22 cellular contexts compared by ENCODE assay signal in genomic region chr17:13477180-13477611, GRCh38.
DNase-seq lines count a peak whose midpoint lies in the region; ATAC-seq, FAIRE-seq and TF ChIP-seq lines count a peak whose summit lies in the region.
"Had no signal": no experiment of that assay in that cellular context is flagged by ENCODE, and none has a peak within 500 bp of the region (broad histone marks: within the 10 kb centered on the region; RNA-seq: fewer than 3 reads in every experiment).

No MANE protein-coding gene starts in this region.

- H3K4me1 ChIP-seq in HEK293 (ENCODE audit: control insufficient read depth, insufficient read depth, low read length) (peaks cover 19% of the 10 kb centered on the region), small intestine (ENCODE audit: control insufficient read depth in 2 of 2, insufficient read depth in 1 of 2, low read depth in 1 of 2, low read length in 1 of 2) (no peaks in the 10 kb centered on the region)
- H3K4me1 ChIP-seq: adrenal gland, left ventricle myocardium inferior, transverse colon had no signal

- no peaks in the 10 kb centered on the region for H3K36me3 ChIP-seq in HEK293 (ENCODE audit: control insufficient read depth in 2 of 2, insufficient read depth in 1 of 2, low read length in 2 of 2)
- no peaks in the 10 kb centered on the region for H3K36me3 ChIP-seq in small intestine (ENCODE audit: control insufficient read depth in 2 of 2, insufficient read depth in 2 of 2, low read length in 2 of 2)
- H3K36me3 ChIP-seq: adrenal gland, left ventricle myocardium inferior, SJCRH30, transverse colon had no signal

- ATAC-seq in GM21381 (IDR thresholded peaks at IDR 0.05; ENCODE audit: unreplicated experiment): no peak
- ATAC-seq: activated CD4-positive, CD25-positive, alpha-beta regulatory T cell treated with anti-CD3 and anti-CD28 coated beads, Interleukin-2, amount 50 U/mL, for 24 hours had no signal

- POLR2A ChIA-PET in HEK293 (lab: Yijun Ruan, JAX): no interaction called here

- H3K27ac ChIP-seq in HEK293 (ENCODE audit: extremely low read depth, low read depth, low read length): no peak overlapping the region
- no peak overlapping the region for H3K27ac ChIP-seq in small intestine (ENCODE audit: low read depth in 1 of 2, low read length in 1 of 2)
- H3K27ac ChIP-seq: adrenal gland, left ventricle myocardium inferior, SJCRH30, transverse colon had no signal

- TF ChIP-seq CTCF in HEK293 (tag by site-specific recombination; IDR thresholded peaks at IDR 0.05) (no peak), fibroblast of pulmonary artery (IDR thresholded peaks at IDR 0.05; ENCODE audit: low read length, missing control alignments) (no peak)

- DNase-seq in AG08395 (ENCODE audit: low spot score): peak; percentile 20
- peak; percentile 83 for DNase-seq in amniotic epithelial cell (ENCODE audit: low read depth)
- DNase-seq in fibroblast of pulmonary artery (ENCODE audit: low read depth): peak; percentile 39
- no peak for DNase-seq in frontal cortex (ENCODE audit: low spot score in 2 of 2)
- DNase-seq in HK-2 (ENCODE audit: unreplicated experiment): no peak
- DNase-seq in small intestine: no peak
- DNase-seq: ACHN; adrenal gland; CD4-positive, alpha-beta memory T cell; DMS79 treated with DMSO at 0.1 percent for 48 hours; KG1; left ventricle myocardium inferior; NCI-H1105; NCI-H526 treated with DMSO at 0.1 percent for 48 hours; retina; SJCRH30; stimulated activated naive CD4-positive, alpha-beta T cell; transverse colon had no signal

- FAIRE-seq in frontal cortex (lab: Jason Lieb, UNC) (no peak), small intestine (lab: Jason Lieb, UNC) (no peak)
- FAIRE-seq: endometrium had no signal

- H3K4me3 ChIP-seq in HEK293 (ENCODE audit: low read depth, low read length): no peak overlapping the region
- H3K4me3 ChIP-seq in fibroblast of pulmonary artery (replicated peaks; ENCODE audit: low read depth, low read length): no peak overlapping the region
- H3K4me3 ChIP-seq in small intestine (ENCODE audit: low read depth in 1 of 2, low read length in 2 of 2): no peak overlapping the region
- H3K4me3 ChIP-seq: adrenal gland, left ventricle myocardium inferior, SJCRH30, transverse colon had no signal

- H3K27me3 ChIP-seq in small intestine (ENCODE audit: control insufficient read depth in 2 of 2, insufficient read depth in 2 of 2, low read length in 2 of 2): no peaks in the 10 kb centered on the region
- H3K27me3 ChIP-seq: adrenal gland, SJCRH30, transverse colon had no signal

- H3K9me3 ChIP-seq in HEK293 (ENCODE audit: control insufficient read depth, insufficient read depth, low read depth, low read length) (no peaks in the 10 kb centered on the region), small intestine (ENCODE audit: control insufficient read depth, low read depth) (no peaks in the 10 kb centered on the region)

- CTCF ChIA-PET in HEK293 (lab: Yijun Ruan, JAX): no interaction called here

TF ChIP-seq in HEK293, 187 proteins besides CTCF, POLR2A, EP300 and RAD21 (continues in another document):
- TF ChIP-seq PRDM6 (tag by site-specific recombination; IDR thresholded peaks at IDR 0.05): peak; percentile 44
- TF ChIP-seq ZBTB21 (tag by site-specific recombination; IDR thresholded peaks at IDR 0.05): no peak
- no peak for TF ChIP-seq ZNF548 (tag by site-specific recombination; IDR thresholded peaks at IDR 0.05)
- TF ChIP-seq, protein P1, sequence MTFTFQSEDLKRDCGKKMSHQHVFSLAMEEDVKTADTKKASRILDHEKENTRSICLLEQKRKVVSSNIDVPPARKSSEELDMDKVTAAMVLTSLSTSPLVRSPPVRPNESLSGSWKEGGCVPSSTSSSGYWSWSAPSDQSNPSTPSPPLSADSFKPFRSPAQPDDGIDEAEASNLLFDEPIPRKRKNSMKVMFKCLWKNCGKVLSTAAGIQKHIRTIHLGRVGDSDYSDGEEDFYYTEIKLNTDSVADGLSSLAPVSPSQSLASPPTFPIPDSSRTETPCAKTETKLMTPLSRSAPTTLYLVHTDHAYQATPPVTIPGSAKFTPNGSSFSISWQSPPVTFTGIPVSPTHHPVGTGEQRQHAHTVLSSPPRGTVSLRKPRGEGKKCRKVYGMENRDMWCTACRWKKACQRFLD (tag by site-specific recombination; IDR thresholded peaks at IDR 0.05): no peak
- no peak for TF ChIP-seq ZEB2 (tag by site-specific recombination; IDR thresholded peaks at IDR 0.05)
- TF ChIP-seq, protein P2, sequence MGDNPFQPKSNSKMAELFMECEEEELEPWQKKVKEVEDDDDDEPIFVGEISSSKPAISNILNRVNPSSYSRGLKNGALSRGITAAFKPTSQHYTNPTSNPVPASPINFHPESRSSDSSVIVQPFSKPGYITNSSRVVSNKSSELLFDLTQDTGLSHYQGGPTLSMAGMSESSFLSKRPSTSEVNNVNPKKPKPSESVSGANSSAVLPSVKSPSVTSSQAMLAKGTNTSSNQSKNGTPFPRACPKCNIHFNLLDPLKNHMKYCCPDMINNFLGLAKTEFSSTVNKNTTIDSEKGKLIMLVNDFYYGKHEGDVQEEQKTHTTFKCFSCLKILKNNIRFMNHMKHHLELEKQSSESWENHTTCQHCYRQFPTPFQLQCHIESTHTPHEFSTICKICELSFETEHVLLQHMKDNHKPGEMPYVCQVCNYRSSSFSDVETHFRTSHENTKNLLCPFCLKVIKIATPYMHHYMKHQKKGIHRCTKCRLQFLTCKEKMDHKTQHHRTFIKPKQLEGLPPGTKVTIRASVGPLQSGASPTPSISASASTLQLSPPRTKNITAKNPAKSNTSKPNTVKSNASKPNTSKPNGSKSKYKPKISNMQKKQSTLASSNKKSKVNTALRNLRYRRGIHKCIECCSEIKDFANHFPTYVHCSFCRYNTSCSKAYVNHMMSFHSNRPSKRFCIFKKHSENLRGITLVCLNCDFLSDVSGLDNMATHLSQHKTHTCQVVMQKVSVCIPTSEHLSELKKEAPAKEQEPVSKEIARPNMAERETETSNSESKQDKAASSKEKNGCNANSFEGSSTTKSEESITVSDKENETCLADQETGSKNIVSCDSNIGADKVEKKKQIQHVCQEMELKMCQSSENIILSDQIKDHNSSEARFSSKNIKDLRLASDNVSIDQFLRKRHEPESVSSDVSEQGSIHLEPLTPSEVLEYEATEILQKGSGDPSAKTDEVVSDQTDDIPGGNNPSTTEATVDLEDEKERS (tag by site-specific recombination; IDR thresholded peaks at IDR 0.05): no peak
- no peak for TF ChIP-seq ZNF529 (tag by site-specific recombination; IDR thresholded peaks at IDR 0.05; ENCODE audit: insufficient replicate concordance)
- TF ChIP-seq ELK4 (IDR thresholded peaks at IDR 0.05; ENCODE audit: borderline replicate concordance, low read depth, low read length): no peak
- no peak for TF ChIP-seq FEZF1 (tag by site-specific recombination; IDR thresholded peaks at IDR 0.05)
- TF ChIP-seq SETDB1 (IDR thresholded peaks at IDR 0.05; ENCODE audit: insufficient read length, low read length): peak; percentile 24
- no peak for TF ChIP-seq ZBTB11 (tag by site-specific recombination; conservative IDR thresholded peaks at IDR 0.05; ENCODE audit: low read depth)
- no peak for TF ChIP-seq ZNF19 (tag by site-specific recombination; IDR thresholded peaks at IDR 0.05; ENCODE audit: low read depth)
- peak; percentile 93 for TF ChIP-seq MZF1 (tag by site-specific recombination; IDR thresholded peaks at IDR 0.05; ENCODE audit: borderline replicate concordance)

Comparison
In these comparisons a context has a peak if more than half of its experiments do, and no peak if none do; other contexts are left out.
1. DNase-seq: peak in AG08395 (single experiment), amniotic epithelial cell (single experiment) and fibroblast of pulmonary artery (single experiment); none in frontal cortex (0 of 2), HK-2 (single experiment) and small intestine (single experiment).